ENCODE assay signal across 37 cellular contexts in the genomic region with DNA sequence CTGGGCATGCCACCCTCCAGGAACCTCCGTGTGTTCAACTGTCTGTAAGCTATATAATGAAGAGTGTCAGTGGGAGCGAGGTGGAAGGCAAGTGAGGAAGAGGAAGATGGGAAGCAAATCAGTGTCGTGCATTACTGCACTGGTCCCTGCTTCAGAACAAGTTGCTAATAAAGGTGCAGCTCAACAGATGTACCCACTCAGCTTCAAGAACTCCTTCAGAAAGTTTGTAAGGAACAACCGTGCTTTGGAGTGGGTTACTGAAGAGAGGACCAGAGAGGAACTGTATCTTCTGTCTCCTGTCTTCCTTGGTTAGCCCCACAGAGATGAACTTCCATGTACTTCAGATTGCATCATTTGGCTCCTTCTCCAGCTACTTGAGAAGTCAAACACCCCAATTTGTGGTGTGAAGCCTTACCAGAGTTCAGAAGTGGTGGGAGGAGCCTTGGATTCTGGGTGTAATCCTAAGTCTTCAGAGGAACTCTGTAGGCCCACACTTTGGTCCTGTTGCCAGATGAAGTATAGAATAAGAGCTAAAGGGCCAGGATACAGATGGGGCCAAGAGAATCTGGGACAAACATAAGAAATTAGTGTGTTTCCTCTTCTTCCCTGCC.
"Had no signal": no experiment of that assay in that cellular context is flagged by ENCODE, and none has a peak within 500 bp of the region (broad histone marks: within the 10 kb centered on the region; RNA-seq: fewer than 3 reads in every experiment).

No MANE protein-coding gene starts in this region.

- H3K4me1 ChIP-seq: adrenal gland, body of pancreas, colonic mucosa, heart left ventricle had no signal

- H3K36me3 ChIP-seq: adrenal gland, cardiac muscle cell, colonic mucosa, heart left ventricle had no signal

- ATAC-seq: activated CD8-positive, alpha-beta memory T cell treated with anti-CD3 and anti-CD28 coated beads, Interleukin-2, amount 10 ng/mL, durations not matched to agents 7 days and 5 days; activated CD8-positive, alpha-beta T cell treated with anti-CD3 and anti-CD28 coated beads, Interleukin-2, amount 10 ng/mL, durations not matched to agents 7 days and 5 days; activated naive CD8-positive, alpha-beta T cell treated with anti-CD3 and anti-CD28 coated beads, Interleukin-2, amount 50 U/mL, for 24 hours; body of pancreas; esophagus mucosa; heart left ventricle; T-helper 17 cell; WTC11 had no signal

- H3K4me3 Mint-ChIP-seq: activated CD8-positive, alpha-beta memory T cell treated with anti-CD3 and anti-CD28 coated beads, Interleukin-2, amount 10 ng/mL, durations not matched to agents 7 days and 5 days; activated CD8-positive, alpha-beta T cell treated with anti-CD3 and anti-CD28 coated beads, Interleukin-2, amount 10 ng/mL, durations not matched to agents 7 days and 5 days; activated naive CD4-positive, alpha-beta T cell treated with anti-CD3 and anti-CD28 coated beads for 36 hours; activated naive CD4-positive, alpha-beta T cell treated with anti-CD3 and anti-CD28 coated beads, Interleukin-2, amount 50 U/mL, for 24 hours; activated naive CD8-positive, alpha-beta T cell treated with anti-CD3 and anti-CD28 coated beads for 36 hours; activated naive CD8-positive, alpha-beta T cell treated with anti-CD3 and anti-CD28 coated beads, Interleukin-2, amount 50 U/mL, for 24 hours; activated T-helper 1 cell treated with anti-CD3 and anti-CD28 coated beads, Interleukin-12 subunit alpha, Interleukin-12 subunit beta, Interleukin-2, Interleukin-4 antibody, amounts not matched to agents 30 ng/mL and 10 ng/mL and 1 ng/mL, durations not matched to agents 14 hours and 24 hours and 36 hours; endodermal cell; T-helper 17 cell; T-helper 2 cell treated with Interferon-gamma antibody and Interleukin-4, amounts not matched to agents 5 μg/mL and 100 μg/mL, for 36 hours; WTC11 had no signal

- H3K4me1 Mint-ChIP-seq: activated CD8-positive, alpha-beta memory T cell treated with anti-CD3 and anti-CD28 coated beads, Interleukin-2, amount 10 ng/mL, durations not matched to agents 7 days and 5 days; activated naive CD8-positive, alpha-beta T cell treated with anti-CD3 and anti-CD28 coated beads for 36 hours; activated naive CD8-positive, alpha-beta T cell treated with anti-CD3 and anti-CD28 coated beads, Interleukin-2, amount 50 U/mL, for 24 hours; T-helper 17 cell; WTC11 had no signal

- H3K36me3 Mint-ChIP-seq: activated CD8-positive, alpha-beta memory T cell treated with anti-CD3 and anti-CD28 coated beads, Interleukin-2, amount 10 ng/mL, durations not matched to agents 7 days and 5 days; activated naive CD4-positive, alpha-beta T cell treated with anti-CD3 and anti-CD28 coated beads, Interleukin-2, amount 50 U/mL, for 24 hours; activated naive CD8-positive, alpha-beta T cell treated with anti-CD3 and anti-CD28 coated beads for 36 hours; WTC11 had no signal

- H3K9me3 Mint-ChIP-seq: activated naive CD4-positive, alpha-beta T cell treated with anti-CD3 and anti-CD28 coated beads for 36 hours; activated naive CD4-positive, alpha-beta T cell treated with anti-CD3 and anti-CD28 coated beads, Interleukin-2, amount 50 U/mL, for 24 hours; activated T-helper 1 cell treated with anti-CD3 and anti-CD28 coated beads, Interleukin-12 subunit alpha, Interleukin-12 subunit beta, Interleukin-2, Interleukin-4 antibody, amounts not matched to agents 30 ng/mL and 10 ng/mL and 1 ng/mL, durations not matched to agents 14 hours and 24 hours and 36 hours; activated T-helper 2 cell treated with anti-CD3 and anti-CD28 coated beads, Interferon-gamma antibody, Interleukin-2, Interleukin-4, amounts not matched to agents 10 μg/mL and 5 μg/mL and 100 μg/mL, durations not matched to agents 14 hours and 24 hours and 36 hours; T-helper 2 cell treated with Interferon-gamma antibody and Interleukin-4, amounts not matched to agents 5 μg/mL and 100 μg/mL, for 36 hours had no signal

- H3K27ac ChIP-seq: adrenal gland, body of pancreas, cardiac muscle cell, colonic mucosa, dorsolateral prefrontal cortex, heart left ventricle, VCaP had no signal

- H3K9me3 ChIP-seq: body of pancreas, colonic mucosa had no signal

- H3K27ac Mint-ChIP-seq: activated CD8-positive, alpha-beta memory T cell treated with anti-CD3 and anti-CD28 coated beads, Interleukin-2, amount 10 ng/mL, durations not matched to agents 7 days and 5 days; activated CD8-positive, alpha-beta T cell treated with anti-CD3 and anti-CD28 coated beads, Interleukin-2, amount 10 ng/mL, durations not matched to agents 7 days and 5 days; activated naive CD4-positive, alpha-beta T cell treated with anti-CD3 and anti-CD28 coated beads for 36 hours; activated naive CD4-positive, alpha-beta T cell treated with anti-CD3 and anti-CD28 coated beads, Interleukin-2, amount 50 U/mL, for 24 hours; activated naive CD8-positive, alpha-beta T cell treated with anti-CD3 and anti-CD28 coated beads for 36 hours; activated naive CD8-positive, alpha-beta T cell treated with anti-CD3 and anti-CD28 coated beads, Interleukin-2, amount 50 U/mL, for 24 hours; activated T-helper 1 cell treated with anti-CD3 and anti-CD28 coated beads, Interleukin-12 subunit alpha, Interleukin-12 subunit beta, Interleukin-2, Interleukin-4 antibody, amounts not matched to agents 30 ng/mL and 10 ng/mL and 1 ng/mL, durations not matched to agents 14 hours and 24 hours and 36 hours; activated T-helper 2 cell treated with anti-CD3 and anti-CD28 coated beads, Interferon-gamma antibody, Interleukin-2, Interleukin-4, amounts not matched to agents 10 μg/mL and 5 μg/mL and 100 μg/mL, durations not matched to agents 14 hours and 24 hours and 36 hours; endodermal cell; T-helper 17 cell; T-helper 2 cell treated with Interferon-gamma antibody and Interleukin-4, amounts not matched to agents 5 μg/mL and 100 μg/mL, for 36 hours; WTC11 had no signal

- H3K27me3 Mint-ChIP-seq: activated CD8-positive, alpha-beta memory T cell treated with anti-CD3 and anti-CD28 coated beads, Interleukin-2, amount 10 ng/mL, durations not matched to agents 7 days and 5 days; activated naive CD4-positive, alpha-beta T cell treated with anti-CD3 and anti-CD28 coated beads, Interleukin-2, amount 50 U/mL, for 24 hours; T-helper 17 cell had no signal

- H3K4me3 ChIP-seq: adrenal gland, body of pancreas, cardiac muscle cell, colonic mucosa, dorsolateral prefrontal cortex, heart left ventricle had no signal

- H3K27me3 ChIP-seq: adrenal gland, body of pancreas, cardiac muscle cell, colonic mucosa, dorsolateral prefrontal cortex had no signal

- DNase-seq: activated CD4-positive, alpha-beta T cell treated with anti-CD3 and anti-CD28 coated beads for 1 hour; activated CD4-positive, alpha-beta T cell treated with anti-CD3 and anti-CD28 coated beads for 4 hours; activated CD4-positive, alpha-beta T cell treated with anti-CD3 and anti-CD28 coated beads, Interleukin-2, amount 50 U/mL, for 1 hour; activated CD4-positive, alpha-beta T cell treated with anti-CD3 and anti-CD28 coated beads, Interleukin-2, amount 50 U/mL, for 48 hours; activated CD8-positive, alpha-beta memory T cell treated with anti-CD3 and anti-CD28 coated beads, Interleukin-2, amount 10 ng/mL, durations not matched to agents 7 days and 5 days; activated CD8-positive, alpha-beta memory T cell treated with anti-CD3 and anti-CD28 coated beads, Interleukin-2, amount 50 U/mL, for 4 hours; activated CD8-positive, alpha-beta T cell treated with anti-CD3 and anti-CD28 coated beads, Interleukin-2, amount 10 ng/mL, durations not matched to agents 7 days and 5 days; activated effector memory CD4-positive, alpha-beta T cell treated with anti-CD3 and anti-CD28 coated beads, Interleukin-2, amount 50 U/mL, for 16 hours; activated naive CD4-positive, alpha-beta T cell treated with anti-CD3 and anti-CD28 coated beads for 36 hours; activated naive CD8-positive, alpha-beta T cell treated with anti-CD3 and anti-CD28 coated beads for 36 hours; activated naive CD8-positive, alpha-beta T cell treated with anti-CD3 and anti-CD28 coated beads, Interleukin-2, amount 50 U/mL, for 24 hours; activated T-cell treated with anti-CD3 and anti-CD28 coated beads, Interleukin-2, amount 50 U/mL, for 1 hour; activated T-cell treated with anti-CD3 and anti-CD28 coated beads, Interleukin-2, amount 50 U/mL, for 48 hours; adrenal gland; amygdala; aorta; body of pancreas; central memory CD4-positive, alpha-beta T cell; cerebellar nuclear complex; colonic mucosa; dorsolateral prefrontal cortex; effector memory CD4-positive, alpha-beta T cell; endodermal cell; foreskin fibroblast; glutamatergic neuron; heart left ventricle; T-helper 1 cell; T-helper 17 cell; T1000 had no signal
